ENCODE assay signal across 23 cellular contexts in the genomic region with DNA sequence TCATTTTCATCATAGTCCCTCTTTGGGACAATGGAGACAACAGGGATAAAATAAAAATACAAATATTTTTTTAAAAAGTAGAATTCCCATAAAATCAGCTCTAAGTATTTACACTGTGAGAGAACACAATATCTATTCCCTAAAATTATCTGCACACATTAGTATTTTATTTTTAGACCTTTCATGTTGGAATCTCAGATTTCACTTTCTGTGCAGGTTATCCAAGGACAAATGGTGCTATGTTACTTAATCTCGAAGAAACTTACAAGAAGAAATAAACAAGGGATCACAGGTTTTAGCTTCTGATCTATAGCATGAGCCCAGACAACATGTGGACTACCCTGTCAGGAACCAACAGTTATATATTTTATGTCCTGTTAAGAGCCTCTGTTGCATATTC. TPM values are rescaled to one million over a fixed set of nuclear protein-coding genes. Genes with fewer than 3 reads are reported as not detected.
DNase-seq lines count a peak whose midpoint lies in the region; ATAC-seq, FAIRE-seq and TF ChIP-seq lines count a peak whose summit lies in the region.
"Had no signal": no experiment of that assay in that cellular context is flagged by ENCODE, and none has a peak within 500 bp of the region (broad histone marks: within the 10 kb centered on the region; RNA-seq: fewer than 3 reads in every experiment).

No MANE protein-coding gene starts in this region.

- H3K4me3 Mint-ChIP-seq in endodermal cell = no peak overlapping the region
- no peak overlapping the region for H3K4me3 Mint-ChIP-seq in nephron progenitor cell
- H3K4me3 Mint-ChIP-seq: CD4-positive, CD25-positive, alpha-beta regulatory T cell; CD8-positive, alpha-beta memory T cell had no signal

- H3K9me3 ChIP-seq in heart left ventricle = no peaks in the 10 kb centered on the region
- H3K9me3 ChIP-seq in endodermal cell (ENCODE audit: control insufficient read depth, low read length) = no peaks in the 10 kb centered on the region
- no peaks in the 10 kb centered on the region for H3K9me3 ChIP-seq in skeletal muscle tissue (ENCODE audit: control insufficient read depth in 3 of 3, low read length in 3 of 3)
- no peaks in the 10 kb centered on the region for H3K9me3 ChIP-seq in thyroid gland
- H3K9me3 ChIP-seq: BE2C had no signal

- intact Hi-C loops in left ventricle myocardium superior (cut with micrococcal nuclease) = no loop called here
- intact Hi-C loops in heart left ventricle (cut with DNase I) = no loop called here
- intact Hi-C loops in thyroid gland (cut with DNase I) = no loop called here

- no peaks in the 10 kb centered on the region for H3K27me3 Mint-ChIP-seq in endodermal cell (ENCODE audit: insufficient read depth)
- H3K27me3 Mint-ChIP-seq in nephron progenitor cell (ENCODE audit: low read depth, poor library complexity) = no peaks in the 10 kb centered on the region
- H3K27me3 Mint-ChIP-seq: CD4-positive, CD25-positive, alpha-beta regulatory T cell; CD8-positive, alpha-beta memory T cell had no signal

- no peak for TF ChIP-seq CTCF in heart left ventricle (IDR thresholded peaks at IDR 0.05)
- no peak for TF ChIP-seq CTCF in endodermal cell (conservative IDR thresholded peaks at IDR 0.05)
- TF ChIP-seq CTCF in nephron progenitor cell (IDR thresholded peaks at IDR 0.05) = no peak
- no peak for TF ChIP-seq CTCF in thyroid gland (IDR thresholded peaks at IDR 0.05)

- TF ChIP-seq POLR2A in heart left ventricle (IDR thresholded peaks at IDR 0.05) (no peak), GM12892 (IDR thresholded peaks at IDR 0.05; ENCODE audit: low read depth, low read length) (no peak), thyroid gland (IDR thresholded peaks at IDR 0.05) (no peak)

- H3K27ac ChIP-seq in heart left ventricle (no peak overlapping the region), endodermal cell (ENCODE audit: low read depth, low read length) (no peak overlapping the region), skeletal muscle tissue (ENCODE audit: low read depth, low read length) (peak overlapping the region; percentile 77), thyroid gland (no peak overlapping the region)

- H3K27me3 ChIP-seq in heart left ventricle (no peaks in the 10 kb centered on the region), endodermal cell (ENCODE audit: control insufficient read depth, insufficient read depth, low read length, poor library complexity, severe bottlenecking) (no peaks in the 10 kb centered on the region), skeletal muscle tissue (ENCODE audit: control insufficient read depth in 3 of 3, insufficient read depth in 3 of 3, low read length in 3 of 3) (no peaks in the 10 kb centered on the region), thyroid gland (no peaks in the 10 kb centered on the region)
- H3K27me3 ChIP-seq: BE2C had no signal

- H3K36me3 ChIP-seq in heart left ventricle = peaks cover 0 to 100% (median 96%) of the 10 kb centered on the region in 9 donors
- peaks cover 94% of the 10 kb centered on the region for H3K36me3 ChIP-seq in endodermal cell (ENCODE audit: control insufficient read depth, insufficient read depth, low read length)
- H3K36me3 ChIP-seq in skeletal muscle tissue (ENCODE audit: control insufficient read depth in 3 of 3, insufficient read depth in 3 of 3, low read length in 3 of 3) = peaks cover 40 to 55% (median 49%) of the 10 kb centered on the region in 3 donors
- H3K36me3 ChIP-seq in thyroid gland = peaks cover 47 to 60% of the 10 kb centered on the region in 2 donors

- H3K27ac Mint-ChIP-seq in endodermal cell = peak overlapping the region; percentile 10
- H3K27ac Mint-ChIP-seq in nephron progenitor cell = peak overlapping the region; percentile 53
- H3K27ac Mint-ChIP-seq: CD4-positive, CD25-positive, alpha-beta regulatory T cell had no signal

- no peak for FAIRE-seq in GM12892 (lab: Jason Lieb, UNC)
- FAIRE-seq: A204.1, G401.6, GM12891, HTR-8/SVneo had no signal

- WGBS in heart left ventricle, 4 donors = 52 to 68% (median 58%) methylated on average over 1 of the region's 1 CpG
- 98 to 100% methylated on average over 1 of the region's 1 CpG for WGBS in endodermal cell (ENCODE audit: insufficient coverage in 1 of 2, insufficient read length in 1 of 2), 2 experiments
- WGBS in thyroid gland, 2 donors = 88 to 94% methylated on average over 1 of the region's 1 CpG

- H3K9me3 Mint-ChIP-seq in endodermal cell (no peaks in the 10 kb centered on the region), nephron progenitor cell (no peaks in the 10 kb centered on the region)
- H3K9me3 Mint-ChIP-seq: CD4-positive, CD25-positive, alpha-beta regulatory T cell; CD8-positive, alpha-beta memory T cell had no signal

- H3K4me3 ChIP-seq in heart left ventricle (no peak overlapping the region), endodermal cell (ENCODE audit: low read length) (no peak overlapping the region), skeletal muscle tissue (ENCODE audit: low read length in 3 of 3) (peak overlapping the region; percentile 45 to 65 (median 58)), thyroid gland (replicated peaks in 1 of 3) (no peak overlapping the region)

- DNase-seq in left ventricle myocardium superior = no peak
- DNase-seq in heart left ventricle = no peak
- no peak for DNase-seq in endodermal cell
- DNase-seq in nephron progenitor cell = no peak
- no peak for DNase-seq in GM12892 (ENCODE audit: insufficient read length)
- DNase-seq in NCI-H2081 treated with DMSO at 0.1 percent for 48 hours (lab: John Stamatoyannopoulos, UW) = no peak
- no peak for DNase-seq in thyroid gland
- DNase-seq: ACHN; BE2C; C1 segment of cervical spinal cord; CD4-positive, CD25-positive, alpha-beta regulatory T cell; CD8-positive, alpha-beta memory T cell; COR-L47; DMS 273 treated with DMSO at 0.1 percent for 48 hours; DMS53; GOT3; H7; IMR-90 had no signal

- H3K9ac ChIP-seq in endodermal cell (ENCODE audit: extremely low read depth, low read length, poor library complexity, severe bottlenecking) = no peak overlapping the region
- H3K9ac ChIP-seq in skeletal muscle tissue (ENCODE audit: low read depth in 1 of 3, low read length in 3 of 3) = peak overlapping the region; percentile 2 to 68 (median 12)

- ATAC-seq in left ventricle myocardium superior (peak; percentile 51), heart left ventricle (no peak)

- peaks cover 0 to 10% (median 0%) of the 10 kb centered on the region in 12 donors for H3K4me1 ChIP-seq in heart left ventricle
- H3K4me1 ChIP-seq in endodermal cell (ENCODE audit: control insufficient read depth, insufficient read depth, low read length) = no peaks in the 10 kb centered on the region
- H3K4me1 ChIP-seq in skeletal muscle tissue (ENCODE audit: control insufficient read depth in 3 of 3, insufficient read depth in 3 of 3, low read length in 3 of 3) = peaks cover 8 to 17% (median 12%) of the 10 kb centered on the region in 3 donors
- H3K4me1 ChIP-seq in thyroid gland = no peaks in the 10 kb centered on the region
- H3K4me1 ChIP-seq: BE2C had no signal

- peaks cover 86% of the 10 kb centered on the region for H3K36me3 Mint-ChIP-seq in endodermal cell (ENCODE audit: low read depth)
- H3K36me3 Mint-ChIP-seq in nephron progenitor cell (ENCODE audit: low read depth) = peaks cover 67% of the 10 kb centered on the region

- H3K4me1 Mint-ChIP-seq in endodermal cell = no peaks in the 10 kb centered on the region
- H3K4me1 Mint-ChIP-seq in nephron progenitor cell = peaks cover 5% of the 10 kb centered on the region
- H3K4me1 Mint-ChIP-seq: CD8-positive, alpha-beta memory T cell had no signal

RNA-seq across cellular contexts. Expression of a gene that starts 23.0 kb away (rescaled TPM):
- total RNA-seq in left ventricle myocardium superior = 30.7 TPM
- total RNA-seq in heart left ventricle = 10 to 100 TPM; 15.2 to 50.0 (median 44.3) TPM
- polyA plus RNA-seq in heart left ventricle = 10 to 100 TPM; 16.9 to 35.7 TPM
- total RNA-seq in endodermal cell = 10 to 100 TPM; 20.4 to 21.9 TPM
- polyA plus RNA-seq in endodermal cell (2013, experiment 1 of 2) = 38.1 TPM
- polyA plus RNA-seq in endodermal cell (2013, experiment 2 of 2) = 39.9 TPM
- 9.4 TPM for total RNA-seq in skeletal muscle tissue
- 28.1 TPM for polyA plus RNA-seq in GM12892 (2012; ENCODE audit: missing spikeins)
- 10 to 100 TPM; 28.7 to 38.5 (median 31.2) TPM for total RNA-seq in thyroid gland

Comparison
In these comparisons a context has a peak if more than half of its experiments do, and no peak if none do; other contexts are left out.
1. H3K4me3 ChIP-seq: peak in skeletal muscle tissue (3 of 3); none in heart left ventricle (0 of 12), endodermal cell (single experiment) and thyroid gland (0 of 3).